8 cellular contexts compared by ENCODE assay signal in the genomic region with DNA sequence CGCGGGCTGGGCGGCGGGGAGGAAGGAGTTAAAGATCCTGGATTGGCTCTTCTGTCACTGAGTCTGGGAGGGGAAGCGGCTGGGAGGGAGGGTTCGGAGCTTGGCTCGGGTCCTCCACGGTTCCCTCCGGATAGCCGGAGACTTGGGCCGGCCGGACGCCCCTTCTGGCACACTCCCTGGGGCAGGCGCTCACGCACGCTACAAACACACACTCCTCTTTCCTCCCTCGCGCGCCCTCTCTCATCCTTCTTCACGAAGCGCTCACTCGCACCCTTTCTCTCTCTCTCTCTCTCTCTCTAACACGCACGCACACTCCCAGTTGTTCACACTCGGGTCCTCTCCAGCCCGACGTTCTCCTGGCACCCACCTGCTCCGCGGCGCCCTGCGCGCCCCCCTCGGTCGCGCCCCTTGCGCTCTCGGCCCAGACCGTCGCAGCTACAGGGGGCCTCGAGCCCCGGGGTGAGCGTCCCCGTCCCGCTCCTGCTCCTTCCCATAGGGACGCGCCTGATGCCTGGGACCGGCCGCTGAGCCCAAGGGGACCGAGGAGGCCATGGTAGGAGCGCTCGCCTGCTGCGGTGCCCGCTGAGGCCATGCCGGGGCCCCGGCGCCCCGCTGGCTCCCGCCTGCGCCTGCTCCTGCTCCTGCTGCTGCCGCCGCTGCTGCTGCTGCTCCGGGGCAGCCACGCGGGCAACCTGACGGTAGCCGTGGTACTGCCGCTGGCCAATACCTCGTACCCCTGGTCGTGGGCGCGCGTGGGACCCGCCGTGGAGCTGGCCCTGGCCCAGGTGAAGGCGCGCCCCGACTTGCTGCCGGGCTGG. TPM values are rescaled to one million over a fixed set of nuclear protein-coding genes. Genes with fewer than 3 reads are reported as not detected.
DNase-seq lines count a peak whose midpoint lies in the region; ATAC-seq and TF ChIP-seq lines count a peak whose summit lies in the region.

Gene NPR1 (plus strand): TSS at position 170 of the 818 bp plus-strand sequence. CDS start 421 bp downstream, at position 591.

- DNase-seq in AG09309 (ENCODE audit: low read depth) = no peak
- DNase-seq in GM20000 (ENCODE audit: low spot score) = peak; percentile 62
- peak; percentile 30 for DNase-seq in UCSD-AML1 (lab: John Stamatoyannopoulos, UW; ENCODE audit: unreplicated experiment)
- DNase-seq in endodermal cell = peak; percentile 83
- DNase-seq in upper lobe of left lung = peak; percentile 40 to 88

- H3K4me1 ChIP-seq in endodermal cell (ENCODE audit: control insufficient read depth, insufficient read depth, low read length) (no peaks in the 10 kb centered on the region), mononuclear cell (ENCODE audit: insufficient read depth, low read length) (peaks cover 26% of the 10 kb centered on the region), upper lobe of left lung (peaks cover 20 to 38% (median 33%) of the 10 kb centered on the region in 4 donors)

- peaks cover 37% of the 10 kb centered on the region for H3K27me3 Mint-ChIP-seq in endodermal cell (ENCODE audit: insufficient read depth)

- 0 to 1% methylated on average over 11 to 78 of the region's 78 CpGs for WGBS in endodermal cell (ENCODE audit: insufficient coverage in 1 of 2, insufficient read length in 1 of 2), 2 experiments
- WGBS in upper lobe of left lung, 2 donors = 0 to 1% methylated on average over 34 to 55 of the region's 78 CpGs

- no peaks in the 10 kb centered on the region for H3K36me3 Mint-ChIP-seq in endodermal cell (ENCODE audit: low read depth)

- no peak for TF ChIP-seq EP300 in upper lobe of left lung (IDR thresholded peaks at IDR 0.05)

- H3K4me3 ChIP-seq in AG09309 (ENCODE audit: control insufficient read depth, low read depth, low read length) (peak within 1 kb of the TSS; percentile 45), endodermal cell (ENCODE audit: low read length) (peak within 1 kb of the TSS; percentile 73), mononuclear cell (ENCODE audit: low read length) (peak within 1 kb of the TSS; percentile 15), upper lobe of left lung (peak within 1 kb of the TSS; percentile 59 to 73 (median 66))

- H3K9me3 ChIP-seq in endodermal cell (ENCODE audit: control insufficient read depth, low read length) = no peaks in the 10 kb centered on the region
- H3K9me3 ChIP-seq in mononuclear cell (ENCODE audit: low read depth, low read length) = no peaks in the 10 kb centered on the region
- H3K9me3 ChIP-seq in upper lobe of left lung = no peaks in the 10 kb centered on the region

- peak within 1 kb of the TSS; percentile 71 for H3K4me3 Mint-ChIP-seq in endodermal cell

- TF ChIP-seq POLR2A in upper lobe of left lung (IDR thresholded peaks at IDR 0.05) = peak in 2 of 4 donors; percentile 19 to 43

- no peaks in the 10 kb centered on the region for H3K9me3 Mint-ChIP-seq in endodermal cell

- peaks cover 8% of the 10 kb centered on the region for H3K4me1 Mint-ChIP-seq in endodermal cell

- peaks cover 33% of the 10 kb centered on the region for H3K27me3 ChIP-seq in endodermal cell (ENCODE audit: control insufficient read depth, insufficient read depth, low read length, poor library complexity, severe bottlenecking)
- H3K27me3 ChIP-seq in mononuclear cell (ENCODE audit: insufficient read depth, low read length) = peaks cover 43% of the 10 kb centered on the region
- H3K27me3 ChIP-seq in upper lobe of left lung = peaks cover 0 to 15% (median 6%) of the 10 kb centered on the region in 4 donors

- ATAC-seq in upper lobe of left lung (ENCODE audit: low FRiP score in 2 of 2) (peak; percentile 67 to 87), GM21825 (IDR thresholded peaks at IDR 0.05; ENCODE audit: unreplicated experiment) (no peak), HG03139 (IDR thresholded peaks at IDR 0.05; ENCODE audit: unreplicated experiment) (no peak)

- H3K9ac ChIP-seq in endodermal cell (ENCODE audit: extremely low read depth, low read length, poor library complexity, severe bottlenecking) = no peak within 1 kb of the TSS

- H3K27ac ChIP-seq in endodermal cell (ENCODE audit: low read depth, low read length) = no peak within 1 kb of the TSS
- H3K27ac ChIP-seq in upper lobe of left lung = peak within 1 kb of the TSS; percentile 69 to 88 (median 82)

- H3K36me3 ChIP-seq in endodermal cell (ENCODE audit: control insufficient read depth, insufficient read depth, low read length) = no peaks in the 10 kb centered on the region
- peaks cover 0 to 20% (median 7%) of the 10 kb centered on the region in 4 donors for H3K36me3 ChIP-seq in upper lobe of left lung

- H3K27ac Mint-ChIP-seq in endodermal cell = no peak within 1 kb of the TSS

- TF ChIP-seq CTCF in AG09309 (IDR thresholded peaks at IDR 0.05; ENCODE audit: control insufficient read depth, insufficient read depth, low read depth, low read length, missing control alignments) = no peak
- TF ChIP-seq CTCF in GM20000 (IDR thresholded peaks at IDR 0.05; ENCODE audit: extremely low read depth, missing control alignments) = no peak
- TF ChIP-seq CTCF in endodermal cell (conservative IDR thresholded peaks at IDR 0.05) = no peak
- TF ChIP-seq CTCF in upper lobe of left lung (IDR thresholded peaks at IDR 0.05) = peak in 1 of 6 experiments; percentile 2

RNA-seq across cellular contexts. Expression of gene NPR1, which starts in this region (rescaled TPM):
- total RNA-seq in endodermal cell (1 to 10 TPM; 2.7 to 4.5 TPM), mononuclear cell (not detected), upper lobe of left lung (100 to 1,000 TPM in 1 of 6 donors, 10 to 100 TPM in 5; 32.5 to 101 (median 63.0) TPM)
- polyA plus RNA-seq in endodermal cell (2013, experiment 1 of 2) = 1.00 TPM
- 1.4 TPM for polyA plus RNA-seq in endodermal cell (2013, experiment 2 of 2)

Comparison
In these comparisons a context has a peak if more than half of its experiments do, and no peak if none do; other contexts are left out.
1. RNA of gene NPR1 (total RNA-seq): 32.5 to 101 TPM in upper lobe of left lung; 2.7 to 4.5 TPM in endodermal cell and not detected in mononuclear cell (single experiment); every median in the first group is over 4 times any median in the second.
2. H3K4me3 ChIP-seq: peak in every context shown above with its lines; median percentile 73 in endodermal cell; 66 in upper lobe of left lung; 45 in AG09309; 15 in mononuclear cell.
3. ATAC-seq: peak in upper lobe of left lung (2 of 2); none in GM21825 (single experiment) and HG03139 (single experiment).